Comparison of ENCODE assay signal across 22 cellular contexts in genomic region chr11:72084076-72084475, GRCh38. TPM values are rescaled to one million over a fixed set of nuclear protein-coding genes. Genes with fewer than 3 reads are reported as not detected.
"Had no signal": no experiment of that assay in that cellular context is flagged by ENCODE, and none has a peak within 500 bp of the region (broad histone marks: within the 10 kb centered on the region; RNA-seq: fewer than 3 reads in every experiment).

No MANE protein-coding gene starts in this region.

- H3K27ac ChIP-seq: gastroesophageal sphincter, heart right ventricle, lower lobe of right lung, pancreas, stomach, thoracic aorta had no signal

- DNase-seq: activated B cell treated with CpG ODN at 0.5 μM for 24 hours; activated CD4-positive, alpha-beta T cell treated with anti-CD3 and anti-CD28 coated beads, Interleukin-2, amount 10 ng/mL, durations not matched to agents 24 days and 14 days; activated CD8-positive, alpha-beta memory T cell treated with anti-CD3 and anti-CD28 coated beads, Interleukin-2, amount 50 U/mL, for 48 hours; activated gamma-delta T cell; activated T-cell treated with anti-CD3 and anti-CD28 coated beads, Interleukin-2, amount 50 U/mL, for 72 hours; amniotic stem cell; endodermal cell; heart right ventricle; left colon; lower lobe of right lung; midbrain; pancreas; stimulated activated CD4-positive, alpha-beta T cell treated with anti-CD3 and anti-CD28 coated beads, Interleukin-1b, Interleukin-23, amount 100 ng/mL, for 48 hours; stomach had no signal

- H3K27ac Mint-ChIP-seq: activated B cell treated with CpG ODN at 0.5 μM for 24 hours; activated CD4-positive, alpha-beta T cell treated with anti-CD3 and anti-CD28 coated beads, Interleukin-2, amount 10 ng/mL, durations not matched to agents 24 days and 14 days; activated T-cell treated with anti-CD3 and anti-CD28 coated beads, Interleukin-2, amount 50 U/mL, for 72 hours; endodermal cell had no signal

- H3K4me3 Mint-ChIP-seq: activated B cell treated with CpG ODN at 0.5 μM for 24 hours; activated CD4-positive, alpha-beta T cell treated with anti-CD3 and anti-CD28 coated beads, Interleukin-2, amount 10 ng/mL, durations not matched to agents 24 days and 14 days; activated T-cell treated with anti-CD3 and anti-CD28 coated beads, Interleukin-2, amount 50 U/mL, for 72 hours; central memory CD8-positive, alpha-beta T cell; endodermal cell had no signal

- H3K27me3 ChIP-seq: gastroesophageal sphincter, heart right ventricle, pancreas, stomach had no signal

- H3K9me3 Mint-ChIP-seq: activated B cell treated with CpG ODN at 0.5 μM for 24 hours; activated CD4-positive, alpha-beta T cell treated with anti-CD3 and anti-CD28 coated beads, Interleukin-2, amount 10 ng/mL, durations not matched to agents 24 days and 14 days; activated naive CD4-positive, alpha-beta T cell treated with anti-CD3 and anti-CD28 coated beads, Interleukin-2, amount 50 U/mL, for 72 hours; activated T-cell treated with anti-CD3 and anti-CD28 coated beads, Interleukin-2, amount 50 U/mL, for 72 hours; central memory CD8-positive, alpha-beta T cell; endodermal cell had no signal

- H3K27me3 Mint-ChIP-seq: activated B cell treated with CpG ODN at 0.5 μM for 24 hours; activated CD4-positive, alpha-beta T cell treated with anti-CD3 and anti-CD28 coated beads, Interleukin-2, amount 10 ng/mL, durations not matched to agents 24 days and 14 days; central memory CD8-positive, alpha-beta T cell had no signal

- H3K4me3 ChIP-seq: gastroesophageal sphincter, heart right ventricle, lower lobe of right lung, pancreas, stomach, thoracic aorta had no signal

- ATAC-seq: activated naive CD4-positive, alpha-beta T cell treated with anti-CD3 and anti-CD28 coated beads, Interleukin-2, amount 50 U/mL, for 72 hours; activated T-cell treated with anti-CD3 and anti-CD28 coated beads, Interleukin-2, amount 50 U/mL, for 72 hours; gastroesophageal sphincter; heart right ventricle; left colon; lower lobe of right lung; pancreas had no signal

- FAIRE-seq: pancreas, TTC549 had no signal

- H3K9me3 ChIP-seq: gastroesophageal sphincter, heart right ventricle, lower lobe of right lung, pancreas, stomach, thoracic aorta had no signal

RNA-seq across cellular contexts. Expression of gene TOMT, which starts 21.6 kb away (rescaled TPM):
- total RNA-seq: activated B cell treated with CpG ODN at 0.5 μM for 24 hours; activated CD4-positive, alpha-beta T cell treated with anti-CD3 and anti-CD28 coated beads, Interleukin-2, amount 10 ng/mL, durations not matched to agents 24 days and 14 days; activated naive CD4-positive, alpha-beta T cell treated with anti-CD3 and anti-CD28 coated beads, Interleukin-2, amount 50 U/mL, for 72 hours; activated T-cell treated with anti-CD3 and anti-CD28 coated beads, Interleukin-2, amount 50 U/mL, for 72 hours; dermis microvascular lymphatic vessel endothelial cell; endodermal cell; gastroesophageal sphincter; left colon; lower lobe of right lung; pancreas; renal cortical epithelial cell; stomach; thoracic aorta; ureter had no signal
